Comparison of ENCODE assay signal across 1 cellular context in the genomic region with DNA sequence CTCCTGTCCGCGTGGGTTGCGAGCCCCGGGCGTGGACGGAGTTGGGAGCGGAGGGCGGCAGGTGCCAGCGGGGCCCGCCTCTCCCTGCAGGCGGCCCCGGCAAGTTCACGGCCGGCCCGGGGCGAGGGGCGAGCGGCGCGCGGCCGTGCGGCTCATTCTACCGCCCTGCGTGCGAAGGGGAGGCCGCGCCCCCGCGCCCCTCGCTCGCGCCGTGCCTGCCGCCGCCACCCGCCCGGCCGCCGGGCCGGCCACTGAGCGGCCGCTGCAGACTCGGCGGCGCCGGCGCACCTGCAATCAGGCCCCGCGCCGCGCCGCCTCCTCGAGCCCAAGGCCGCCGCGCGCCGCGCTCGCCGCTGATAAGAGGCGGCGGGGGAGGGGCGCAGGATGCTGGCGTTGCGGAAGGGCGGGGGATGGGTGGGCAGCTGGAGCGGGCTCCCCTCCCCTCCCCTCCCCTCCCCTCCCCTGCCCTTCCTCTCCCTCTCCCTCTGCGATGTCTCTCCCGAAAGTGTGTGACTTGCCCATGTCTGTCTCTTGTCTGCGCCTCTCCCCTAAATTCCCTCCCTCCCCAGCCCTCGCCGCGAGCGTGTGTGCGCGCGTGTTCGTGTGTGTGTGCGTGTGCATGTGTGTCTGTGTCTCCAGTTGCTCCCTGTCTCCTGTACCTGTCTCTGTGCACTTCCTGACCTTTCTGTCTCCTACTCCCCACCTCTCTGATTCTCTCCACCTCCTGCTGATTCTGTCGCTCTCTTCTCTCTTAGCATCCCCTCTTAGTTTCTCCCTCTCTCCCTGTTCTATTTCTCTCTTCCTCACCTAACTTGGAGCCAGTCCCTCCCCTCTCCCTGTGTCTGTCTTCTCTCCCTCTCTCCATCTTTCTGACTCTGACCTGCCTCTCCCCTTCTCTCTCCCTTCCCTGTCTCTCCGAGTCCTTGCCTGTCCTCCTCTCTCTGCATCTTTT.
TF ChIP-seq lines count a peak whose summit lies in the region.

No MANE protein-coding gene starts in this region.

TF ChIP-seq in HepG2, 621 proteins besides CTCF, POLR2A, EP300 and RAD21 (continued from another document and continues in another):
- TF ChIP-seq, protein P1, sequence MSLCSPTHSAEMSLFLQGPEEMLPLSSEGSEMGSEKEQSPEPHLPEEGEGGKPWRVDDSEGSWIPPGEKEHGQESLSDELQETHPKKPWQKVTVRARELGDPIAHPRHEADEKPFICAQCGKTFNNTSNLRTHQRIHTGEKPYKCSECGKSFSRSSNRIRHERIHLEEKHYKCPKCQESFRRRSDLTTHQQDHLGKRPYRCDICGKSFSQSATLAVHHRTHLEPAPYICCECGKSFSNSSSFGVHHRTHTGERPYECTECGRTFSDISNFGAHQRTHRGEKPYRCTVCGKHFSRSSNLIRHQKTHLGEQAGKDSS (CRISPR knock-in tag; IDR thresholded peaks at IDR 0.05; ENCODE audit: borderline replicate concordance, low read depth): no peak; the same call in 1 of the 2 replicates
- TF ChIP-seq, protein P2, sequence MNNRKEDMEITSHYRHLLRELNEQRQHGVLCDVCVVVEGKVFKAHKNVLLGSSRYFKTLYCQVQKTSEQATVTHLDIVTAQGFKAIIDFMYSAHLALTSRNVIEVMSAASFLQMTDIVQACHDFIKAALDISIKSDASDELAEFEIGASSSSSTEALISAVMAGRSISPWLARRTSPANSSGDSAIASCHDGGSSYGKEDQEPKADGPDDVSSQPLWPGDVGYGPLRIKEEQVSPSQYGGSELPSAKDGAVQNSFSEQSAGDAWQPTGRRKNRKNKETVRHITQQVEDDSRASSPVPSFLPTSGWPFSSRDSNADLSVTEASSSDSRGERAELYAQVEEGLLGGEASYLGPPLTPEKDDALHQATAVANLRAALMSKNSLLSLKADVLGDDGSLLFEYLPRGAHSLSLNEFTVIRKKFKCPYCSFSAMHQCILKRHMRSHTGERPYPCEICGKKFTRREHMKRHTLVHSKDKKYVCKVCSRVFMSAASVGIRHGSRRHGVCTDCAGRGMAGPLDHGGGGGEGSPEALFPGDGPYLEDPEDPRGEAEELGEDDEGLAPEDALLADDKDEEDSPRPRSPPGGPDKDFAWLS (CRISPR knock-in tag; IDR thresholded peaks at IDR 0.05; ENCODE audit: borderline replicate concordance): no peak
- TF ChIP-seq TRIM24 (CRISPR knock-in tag; IDR thresholded peaks at IDR 0.05): no peak
- TF ChIP-seq, protein P3, sequence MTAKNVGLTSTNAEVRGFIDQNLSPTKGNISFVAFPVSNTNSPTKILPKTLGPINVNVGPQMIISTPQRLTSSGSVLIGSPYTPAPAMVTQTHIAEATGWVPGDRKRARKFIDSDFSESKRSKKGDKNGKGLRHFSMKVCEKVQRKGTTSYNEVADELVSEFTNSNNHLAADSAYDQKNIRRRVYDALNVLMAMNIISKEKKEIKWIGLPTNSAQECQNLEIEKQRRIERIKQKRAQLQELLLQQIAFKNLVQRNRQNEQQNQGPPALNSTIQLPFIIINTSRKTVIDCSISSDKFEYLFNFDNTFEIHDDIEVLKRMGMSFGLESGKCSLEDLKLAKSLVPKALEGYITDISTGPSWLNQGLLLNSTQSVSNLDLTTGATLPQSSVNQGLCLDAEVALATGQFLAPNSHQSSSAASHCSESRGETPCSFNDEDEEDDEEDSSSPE (CRISPR knock-in tag; IDR thresholded peaks at IDR 0.05): no peak
- no peak for TF ChIP-seq FOXK2 (IDR thresholded peaks at IDR 0.05)
- TF ChIP-seq ZNF790 (CRISPR knock-in tag; IDR thresholded peaks at IDR 0.05; ENCODE audit: borderline replicate concordance): 0 out of 2 replicates have a peak, but pooled peaks have one; percentile 27
- TF ChIP-seq ZNF317 (CRISPR knock-in tag; IDR thresholded peaks at IDR 0.05): no peak
- 0 out of 2 replicates have a peak, but pooled peaks have one; percentile 22 for TF ChIP-seq KMT2A (CRISPR knock-in tag; IDR thresholded peaks at IDR 0.05)
- TF ChIP-seq, protein P4, sequence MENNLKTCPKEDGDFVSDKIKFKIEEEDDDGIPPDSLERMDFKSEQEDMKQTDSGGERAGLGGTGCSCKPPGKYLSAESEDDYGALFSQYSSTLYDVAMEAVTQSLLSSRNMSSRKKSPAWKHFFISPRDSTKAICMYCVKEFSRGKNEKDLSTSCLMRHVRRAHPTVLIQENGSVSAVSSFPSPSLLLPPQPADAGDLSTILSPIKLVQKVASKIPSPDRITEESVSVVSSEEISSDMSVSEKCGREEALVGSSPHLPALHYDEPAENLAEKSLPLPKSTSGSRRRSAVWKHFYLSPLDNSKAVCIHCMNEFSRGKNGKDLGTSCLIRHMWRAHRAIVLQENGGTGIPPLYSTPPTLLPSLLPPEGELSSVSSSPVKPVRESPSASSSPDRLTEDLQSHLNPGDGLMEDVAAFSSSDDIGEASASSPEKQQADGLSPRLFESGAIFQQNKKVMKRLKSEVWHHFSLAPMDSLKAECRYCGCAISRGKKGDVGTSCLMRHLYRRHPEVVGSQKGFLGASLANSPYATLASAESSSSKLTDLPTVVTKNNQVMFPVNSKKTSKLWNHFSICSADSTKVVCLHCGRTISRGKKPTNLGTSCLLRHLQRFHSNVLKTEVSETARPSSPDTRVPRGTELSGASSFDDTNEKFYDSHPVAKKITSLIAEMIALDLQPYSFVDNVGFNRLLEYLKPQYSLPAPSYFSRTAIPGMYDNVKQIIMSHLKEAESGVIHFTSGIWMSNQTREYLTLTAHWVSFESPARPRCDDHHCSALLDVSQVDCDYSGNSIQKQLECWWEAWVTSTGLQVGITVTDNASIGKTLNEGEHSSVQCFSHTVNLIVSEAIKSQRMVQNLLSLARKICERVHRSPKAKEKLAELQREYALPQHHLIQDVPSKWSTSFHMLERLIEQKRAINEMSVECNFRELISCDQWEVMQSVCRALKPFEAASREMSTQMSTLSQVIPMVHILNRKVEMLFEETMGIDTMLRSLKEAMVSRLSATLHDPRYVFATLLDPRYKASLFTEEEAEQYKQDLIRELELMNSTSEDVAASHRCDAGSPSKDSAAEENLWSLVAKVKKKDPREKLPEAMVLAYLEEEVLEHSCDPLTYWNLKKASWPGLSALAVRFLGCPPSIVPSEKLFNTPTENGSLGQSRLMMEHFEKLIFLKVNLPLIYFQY (CRISPR knock-in tag; IDR thresholded peaks at IDR 0.05; ENCODE audit: borderline replicate concordance): 0 out of 2 replicates have a peak, but pooled peaks have one; percentile 12
- TF ChIP-seq HMG20A (CRISPR knock-in tag; IDR thresholded peaks at IDR 0.05; ENCODE audit: borderline replicate concordance): no peak
- TF ChIP-seq, protein P5, sequence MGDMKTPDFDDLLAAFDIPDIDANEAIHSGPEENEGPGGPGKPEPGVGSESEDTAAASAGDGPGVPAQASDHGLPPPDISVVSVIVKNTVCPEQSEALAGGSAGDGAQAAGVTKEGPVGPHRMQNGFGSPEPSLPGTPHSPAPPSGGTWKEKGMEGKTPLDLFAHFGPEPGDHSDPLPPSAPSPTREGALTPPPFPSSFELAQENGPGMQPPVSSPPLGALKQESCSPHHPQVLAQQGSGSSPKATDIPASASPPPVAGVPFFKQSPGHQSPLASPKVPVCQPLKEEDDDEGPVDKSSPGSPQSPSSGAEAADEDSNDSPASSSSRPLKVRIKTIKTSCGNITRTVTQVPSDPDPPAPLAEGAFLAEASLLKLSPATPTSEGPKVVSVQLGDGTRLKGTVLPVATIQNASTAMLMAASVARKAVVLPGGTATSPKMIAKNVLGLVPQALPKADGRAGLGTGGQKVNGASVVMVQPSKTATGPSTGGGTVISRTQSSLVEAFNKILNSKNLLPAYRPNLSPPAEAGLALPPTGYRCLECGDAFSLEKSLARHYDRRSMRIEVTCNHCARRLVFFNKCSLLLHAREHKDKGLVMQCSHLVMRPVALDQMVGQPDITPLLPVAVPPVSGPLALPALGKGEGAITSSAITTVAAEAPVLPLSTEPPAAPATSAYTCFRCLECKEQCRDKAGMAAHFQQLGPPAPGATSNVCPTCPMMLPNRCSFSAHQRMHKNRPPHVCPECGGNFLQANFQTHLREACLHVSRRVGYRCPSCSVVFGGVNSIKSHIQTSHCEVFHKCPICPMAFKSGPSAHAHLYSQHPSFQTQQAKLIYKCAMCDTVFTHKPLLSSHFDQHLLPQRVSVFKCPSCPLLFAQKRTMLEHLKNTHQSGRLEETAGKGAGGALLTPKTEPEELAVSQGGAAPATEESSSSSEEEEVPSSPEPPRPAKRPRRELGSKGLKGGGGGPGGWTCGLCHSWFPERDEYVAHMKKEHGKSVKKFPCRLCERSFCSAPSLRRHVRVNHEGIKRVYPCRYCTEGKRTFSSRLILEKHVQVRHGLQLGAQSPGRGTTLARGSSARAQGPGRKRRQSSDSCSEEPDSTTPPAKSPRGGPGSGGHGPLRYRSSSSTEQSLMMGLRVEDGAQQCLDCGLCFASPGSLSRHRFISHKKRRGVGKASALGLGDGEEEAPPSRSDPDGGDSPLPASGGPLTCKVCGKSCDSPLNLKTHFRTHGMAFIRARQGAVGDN (CRISPR knock-in tag; IDR thresholded peaks at IDR 0.05): peak; percentile 86
- no peak for TF ChIP-seq ZKSCAN5 (CRISPR knock-in tag; IDR thresholded peaks at IDR 0.05)
- no peak for TF ChIP-seq ZMAT3 (CRISPR knock-in tag; conservative IDR thresholded peaks at IDR 0.05)
- TF ChIP-seq, protein P6, sequence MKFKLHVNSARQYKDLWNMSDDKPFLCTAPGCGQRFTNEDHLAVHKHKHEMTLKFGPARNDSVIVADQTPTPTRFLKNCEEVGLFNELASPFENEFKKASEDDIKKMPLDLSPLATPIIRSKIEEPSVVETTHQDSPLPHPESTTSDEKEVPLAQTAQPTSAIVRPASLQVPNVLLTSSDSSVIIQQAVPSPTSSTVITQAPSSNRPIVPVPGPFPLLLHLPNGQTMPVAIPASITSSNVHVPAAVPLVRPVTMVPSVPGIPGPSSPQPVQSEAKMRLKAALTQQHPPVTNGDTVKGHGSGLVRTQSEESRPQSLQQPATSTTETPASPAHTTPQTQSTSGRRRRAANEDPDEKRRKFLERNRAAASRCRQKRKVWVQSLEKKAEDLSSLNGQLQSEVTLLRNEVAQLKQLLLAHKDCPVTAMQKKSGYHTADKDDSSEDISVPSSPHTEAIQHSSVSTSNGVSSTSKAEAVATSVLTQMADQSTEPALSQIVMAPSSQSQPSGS (CRISPR knock-in tag; IDR thresholded peaks at IDR 0.05): no peak
- no peak for TF ChIP-seq ZNF326 (CRISPR knock-in tag; IDR thresholded peaks at IDR 0.05; ENCODE audit: borderline replicate concordance)
- TF ChIP-seq ARHGAP35 (CRISPR knock-in tag; IDR thresholded peaks at IDR 0.05; ENCODE audit: borderline replicate concordance): no peak
- TF ChIP-seq DMAP1 (CRISPR knock-in tag; IDR thresholded peaks at IDR 0.05): no peak
- TF ChIP-seq TCF7 (IDR thresholded peaks at IDR 0.05; ENCODE audit: low read depth): peak; percentile 39; the same call in 1 of the 2 replicates
- no peak for TF ChIP-seq SOX13 (IDR thresholded peaks at IDR 0.05)
- no peak for TF ChIP-seq SOX13 (CRISPR knock-in tag; conservative IDR thresholded peaks at IDR 0.05 in 1 of 2, IDR thresholded peaks at IDR 0.05 in 1 of 2)
- TF ChIP-seq, protein P7, sequence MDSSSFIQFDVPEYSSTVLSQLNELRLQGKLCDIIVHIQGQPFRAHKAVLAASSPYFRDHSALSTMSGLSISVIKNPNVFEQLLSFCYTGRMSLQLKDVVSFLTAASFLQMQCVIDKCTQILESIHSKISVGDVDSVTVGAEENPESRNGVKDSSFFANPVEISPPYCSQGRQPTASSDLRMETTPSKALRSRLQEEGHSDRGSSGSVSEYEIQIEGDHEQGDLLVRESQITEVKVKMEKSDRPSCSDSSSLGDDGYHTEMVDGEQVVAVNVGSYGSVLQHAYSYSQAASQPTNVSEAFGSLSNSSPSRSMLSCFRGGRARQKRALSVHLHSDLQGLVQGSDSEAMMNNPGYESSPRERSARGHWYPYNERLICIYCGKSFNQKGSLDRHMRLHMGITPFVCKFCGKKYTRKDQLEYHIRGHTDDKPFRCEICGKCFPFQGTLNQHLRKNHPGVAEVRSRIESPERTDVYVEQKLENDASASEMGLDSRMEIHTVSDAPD (CRISPR knock-in tag; IDR thresholded peaks at IDR 0.05): no peak
- TF ChIP-seq ZNF232 (CRISPR knock-in tag; IDR thresholded peaks at IDR 0.05; ENCODE audit: borderline replicate concordance): no peak
- TF ChIP-seq KAT8 (CRISPR knock-in tag; IDR thresholded peaks at IDR 0.05): no peak
- TF ChIP-seq, protein P8, sequence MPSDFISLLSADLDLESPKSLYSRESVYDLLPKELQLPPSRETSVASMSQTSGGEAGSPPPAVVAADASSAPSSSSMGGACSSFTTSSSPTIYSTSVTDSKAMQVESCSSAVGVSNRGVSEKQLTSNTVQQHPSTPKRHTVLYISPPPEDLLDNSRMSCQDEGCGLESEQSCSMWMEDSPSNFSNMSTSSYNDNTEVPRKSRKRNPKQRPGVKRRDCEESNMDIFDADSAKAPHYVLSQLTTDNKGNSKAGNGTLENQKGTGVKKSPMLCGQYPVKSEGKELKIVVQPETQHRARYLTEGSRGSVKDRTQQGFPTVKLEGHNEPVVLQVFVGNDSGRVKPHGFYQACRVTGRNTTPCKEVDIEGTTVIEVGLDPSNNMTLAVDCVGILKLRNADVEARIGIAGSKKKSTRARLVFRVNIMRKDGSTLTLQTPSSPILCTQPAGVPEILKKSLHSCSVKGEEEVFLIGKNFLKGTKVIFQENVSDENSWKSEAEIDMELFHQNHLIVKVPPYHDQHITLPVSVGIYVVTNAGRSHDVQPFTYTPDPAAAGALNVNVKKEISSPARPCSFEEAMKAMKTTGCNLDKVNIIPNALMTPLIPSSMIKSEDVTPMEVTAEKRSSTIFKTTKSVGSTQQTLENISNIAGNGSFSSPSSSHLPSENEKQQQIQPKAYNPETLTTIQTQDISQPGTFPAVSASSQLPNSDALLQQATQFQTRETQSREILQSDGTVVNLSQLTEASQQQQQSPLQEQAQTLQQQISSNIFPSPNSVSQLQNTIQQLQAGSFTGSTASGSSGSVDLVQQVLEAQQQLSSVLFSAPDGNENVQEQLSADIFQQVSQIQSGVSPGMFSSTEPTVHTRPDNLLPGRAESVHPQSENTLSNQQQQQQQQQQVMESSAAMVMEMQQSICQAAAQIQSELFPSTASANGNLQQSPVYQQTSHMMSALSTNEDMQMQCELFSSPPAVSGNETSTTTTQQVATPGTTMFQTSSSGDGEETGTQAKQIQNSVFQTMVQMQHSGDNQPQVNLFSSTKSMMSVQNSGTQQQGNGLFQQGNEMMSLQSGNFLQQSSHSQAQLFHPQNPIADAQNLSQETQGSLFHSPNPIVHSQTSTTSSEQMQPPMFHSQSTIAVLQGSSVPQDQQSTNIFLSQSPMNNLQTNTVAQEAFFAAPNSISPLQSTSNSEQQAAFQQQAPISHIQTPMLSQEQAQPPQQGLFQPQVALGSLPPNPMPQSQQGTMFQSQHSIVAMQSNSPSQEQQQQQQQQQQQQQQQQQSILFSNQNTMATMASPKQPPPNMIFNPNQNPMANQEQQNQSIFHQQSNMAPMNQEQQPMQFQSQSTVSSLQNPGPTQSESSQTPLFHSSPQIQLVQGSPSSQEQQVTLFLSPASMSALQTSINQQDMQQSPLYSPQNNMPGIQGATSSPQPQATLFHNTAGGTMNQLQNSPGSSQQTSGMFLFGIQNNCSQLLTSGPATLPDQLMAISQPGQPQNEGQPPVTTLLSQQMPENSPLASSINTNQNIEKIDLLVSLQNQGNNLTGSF (CRISPR knock-in tag; IDR thresholded peaks at IDR 0.05): 0 out of 2 replicates have a peak, but pooled peaks have one; percentile 33
- no peak for TF ChIP-seq NR2C2 (CRISPR knock-in tag; IDR thresholded peaks at IDR 0.05; ENCODE audit: borderline replicate concordance)
- TF ChIP-seq RBAK (CRISPR knock-in tag; IDR thresholded peaks at IDR 0.05): no peak
- peak; percentile 47; the same call in 1 of the 2 replicates for TF ChIP-seq ZNF768 (CRISPR knock-in tag; IDR thresholded peaks at IDR 0.05)
- no peak for TF ChIP-seq TAF1 (CRISPR knock-in tag; IDR thresholded peaks at IDR 0.05)
- no peak for TF ChIP-seq MZF1 (CRISPR knock-in tag; IDR thresholded peaks at IDR 0.05; ENCODE audit: borderline replicate concordance)
- no peak for TF ChIP-seq KLF12 (CRISPR knock-in tag; IDR thresholded peaks at IDR 0.05; ENCODE audit: borderline replicate concordance)
- peak; percentile 55; the same call in 1 of the 2 replicates for TF ChIP-seq SALL1 (CRISPR knock-in tag; IDR thresholded peaks at IDR 0.05)
- no peak for TF ChIP-seq AGO1 (IDR thresholded peaks at IDR 0.05; ENCODE audit: low read depth, low read length, poor library complexity, severe bottlenecking)
- peak; percentile 99 for TF ChIP-seq ZSCAN25 (CRISPR knock-in tag; IDR thresholded peaks at IDR 0.05)
